10 cellular contexts compared by ENCODE assay signal in the genomic region with DNA sequence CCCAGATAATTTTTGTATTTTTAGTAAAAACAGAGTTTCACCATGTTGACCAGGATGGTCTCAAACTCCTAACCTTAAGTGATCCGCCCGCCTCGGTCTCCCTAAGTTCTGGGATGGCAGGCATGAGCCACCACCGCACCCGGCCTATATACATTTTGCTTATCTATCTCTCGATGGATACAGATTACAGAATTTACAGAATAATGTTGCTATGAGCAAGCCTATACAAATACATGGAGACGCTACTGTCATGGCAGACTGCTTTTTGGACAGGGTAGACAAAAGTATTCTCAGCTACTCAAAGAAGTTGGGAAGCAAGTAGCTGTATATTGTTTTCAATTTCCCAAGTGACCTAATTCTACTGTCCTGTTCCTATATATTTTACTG. TPM values are rescaled to one million over a fixed set of nuclear protein-coding genes. Genes with fewer than 3 reads are reported as not detected.
DNase-seq lines count a peak whose midpoint lies in the region; ATAC-seq and TF ChIP-seq lines count a peak whose summit lies in the region.
"Had no signal": no experiment of that assay in that cellular context is flagged by ENCODE, and none has a peak within 500 bp of the region (broad histone marks: within the 10 kb centered on the region; RNA-seq: fewer than 3 reads in every experiment).

No MANE protein-coding gene starts in this region.

- intact Hi-C loops in Caco-2 (cut with micrococcal nuclease; ENCODE audit: unreplicated experiment) = no loop called here

- ATAC-seq in T-helper 17 cell (no peak), GM19351 (IDR thresholded peaks at IDR 0.05; ENCODE audit: unreplicated experiment) (no peak), HG02885 (IDR thresholded peaks at IDR 0.05; ENCODE audit: poor library complexity, unreplicated experiment) (no peak)

- H3K36me3 Mint-ChIP-seq in Caco-2 (ENCODE audit: insufficient read depth, unreplicated experiment) = peaks cover 25% of the 10 kb centered on the region
- H3K36me3 Mint-ChIP-seq in T-helper 17 cell (ENCODE audit: low read depth) = peaks cover 5% of the 10 kb centered on the region
- H3K36me3 Mint-ChIP-seq in progenitor cell of endocrine pancreas (ENCODE audit: insufficient read depth) = peaks cover 8% of the 10 kb centered on the region

- no peaks in the 10 kb centered on the region for H3K36me3 ChIP-seq in Caco-2 (ENCODE audit: control insufficient read depth, insufficient read depth, low read length)

- no peaks in the 10 kb centered on the region for H3K9me3 ChIP-seq in Caco-2
- no peaks in the 10 kb centered on the region for H3K9me3 ChIP-seq in T-helper 17 cell (ENCODE audit: control insufficient read depth, low read length, poor library complexity, severe bottlenecking)

- peak overlapping the region; percentile 89 for H3K4me3 Mint-ChIP-seq in Caco-2 (ENCODE audit: unreplicated experiment)
- H3K4me3 Mint-ChIP-seq in T-helper 17 cell = peak overlapping the region; percentile 81
- peak overlapping the region; percentile 62 for H3K4me3 Mint-ChIP-seq in progenitor cell of endocrine pancreas (ENCODE audit: low read depth)

- H3K4me1 ChIP-seq in Caco-2 = peaks cover 14% of the 10 kb centered on the region

- CTCF ChIA-PET in Caco-2 (lab: Charles Lee) = interaction anchor here (0.6 to 1.6 kb wide), 2 partner anchors 16 to 18 kb away, joined by 3 to 6 read pairs; a partner anchor contains a TSS

- H3K4me1 Mint-ChIP-seq in Caco-2 (ENCODE audit: low read depth, unreplicated experiment) (peaks cover 12% of the 10 kb centered on the region), T-helper 17 cell (peaks cover 36% of the 10 kb centered on the region), progenitor cell of endocrine pancreas (ENCODE audit: low read depth) (peaks cover 12% of the 10 kb centered on the region)

- no TSS peak for BruUV-seq in Caco-2 (replicated peaks; lab: Mats Ljungman, UMichigan)

- no peaks in the 10 kb centered on the region for H3K27me3 ChIP-seq in Caco-2 (replicated peaks; ENCODE audit: control insufficient read depth, insufficient read depth, low read length)

- POLR2A ChIA-PET in Caco-2 (lab: Charles Lee) = interaction anchor here (0.6 to 2.3 kb wide), 5 partner anchors 13 to 158 kb away, joined by 4 to 79 read pairs (median 29); a partner anchor contains a TSS

- H3K9me3 Mint-ChIP-seq in Caco-2 (ENCODE audit: unreplicated experiment) = no peaks in the 10 kb centered on the region
- H3K9me3 Mint-ChIP-seq in progenitor cell of endocrine pancreas (ENCODE audit: low read depth) = peaks cover 4% of the 10 kb centered on the region

- H3K4me3 ChIP-seq in Caco-2 (ENCODE audit: low read depth, low read length) (no peak overlapping the region; the same call in 1 of the 2 replicates), fibroblast of villous mesenchyme (ENCODE audit: low read depth, low read length) (peak overlapping the region; percentile 21)

- TF ChIP-seq CTCF in Caco-2 (IDR thresholded peaks at IDR 0.05; ENCODE audit: insufficient read depth in 1 of 2, low read depth in 1 of 2, low read length in 1 of 2, severe bottlenecking in 1 of 2, unreplicated experiment in 1 of 2) = no peak
- TF ChIP-seq CTCF in fibroblast of villous mesenchyme (IDR thresholded peaks at IDR 0.05; ENCODE audit: insufficient read depth, low read depth, low read length) = no peak
- no peak for TF ChIP-seq CTCF in progenitor cell of endocrine pancreas (IDR thresholded peaks at IDR 0.05; ENCODE audit: unreplicated experiment)

- H3K27ac Mint-ChIP-seq in Caco-2 (ENCODE audit: unreplicated experiment) (peak overlapping the region; percentile 96), T-helper 17 cell (peak overlapping the region; percentile 88), progenitor cell of endocrine pancreas (peak overlapping the region; percentile 90)

- no peak for DNase-seq in Caco-2
- no peak for DNase-seq in T-helper 17 cell
- no peak for DNase-seq in fibroblast of villous mesenchyme (ENCODE audit: low read depth)
- no peak for DNase-seq in progenitor cell of endocrine pancreas (ENCODE audit: low spot score, unreplicated experiment)
- DNase-seq in mesenteric fat pad (ENCODE audit: low spot score) = no peak
- no peak for DNase-seq in NCI-H2029 treated with DMSO at 0.1 percent for 48 hours (lab: John Stamatoyannopoulos, UW)
- DNase-seq: SIG-M5 had no signal

- H3K27me3 Mint-ChIP-seq in Caco-2 (ENCODE audit: insufficient read depth, unreplicated experiment) (no peaks in the 10 kb centered on the region), T-helper 17 cell (no peaks in the 10 kb centered on the region), progenitor cell of endocrine pancreas (no peaks in the 10 kb centered on the region)

RNA-seq across cellular contexts. Expression of a gene that starts 1.6 kb away (rescaled TPM):
- total RNA-seq in Caco-2 (2022) = 0.86 and 1.6 TPM in 2 replicates
- total RNA-seq in T-helper 17 cell = 1 to 10 TPM; 3.4 to 3.5 TPM
- total RNA-seq in fibroblast of villous mesenchyme = 0.86 and 0.97 TPM in 2 replicates
- 2.4 and 2.5 TPM in 2 replicates for total RNA-seq in progenitor cell of endocrine pancreas
- 0.84 TPM for total RNA-seq in mesenteric fat pad

RNA-seq across cellular contexts. Expression of a gene that starts 1.9 kb away (rescaled TPM):
- total RNA-seq in Caco-2 (2022) (77.3 and 96.9 TPM in 2 replicates), T-helper 17 cell (10 to 100 TPM; 15.1 to 20.2 TPM), fibroblast of villous mesenchyme (77.0 and 132 TPM in 2 replicates), progenitor cell of endocrine pancreas (52.5 and 56.6 TPM in 2 replicates), mesenteric fat pad (139 TPM)
- total RNA-seq: G401 had no signal

RNA-seq across cellular contexts. Expression of a gene that starts 6.7 kb away (rescaled TPM):
- total RNA-seq in Caco-2 (2022) (56.3 and 61.2 TPM in 2 replicates), T-helper 17 cell (10 to 100 TPM; 20.9 to 22.5 TPM), fibroblast of villous mesenchyme (21.6 and 23.7 TPM in 2 replicates), progenitor cell of endocrine pancreas (80.4 and 82.9 TPM in 2 replicates), mesenteric fat pad (25.7 TPM)

RNA-seq across cellular contexts. Expression of a gene that starts 14.1 kb away (rescaled TPM):
- total RNA-seq in Caco-2 (2022) (99.0 and 112 TPM in 2 replicates), T-helper 17 cell (10 to 100 TPM; 18.0 to 20.5 TPM), fibroblast of villous mesenchyme (84.4 and 148 TPM in 2 replicates), progenitor cell of endocrine pancreas (152 and 165 TPM in 2 replicates), mesenteric fat pad (111 TPM)

RNA-seq across cellular contexts. Expression of a gene that starts 17.9 kb away (rescaled TPM):
- total RNA-seq in Caco-2 (2022) (132 and 135 TPM in 2 replicates), T-helper 17 cell (10 to 100 TPM; 58.0 to 73.7 TPM), fibroblast of villous mesenchyme (60.0 and 73.1 TPM in 2 replicates), progenitor cell of endocrine pancreas (85.6 and 92.6 TPM in 2 replicates), mesenteric fat pad (62.6 TPM)
